In the genomic region with DNA sequence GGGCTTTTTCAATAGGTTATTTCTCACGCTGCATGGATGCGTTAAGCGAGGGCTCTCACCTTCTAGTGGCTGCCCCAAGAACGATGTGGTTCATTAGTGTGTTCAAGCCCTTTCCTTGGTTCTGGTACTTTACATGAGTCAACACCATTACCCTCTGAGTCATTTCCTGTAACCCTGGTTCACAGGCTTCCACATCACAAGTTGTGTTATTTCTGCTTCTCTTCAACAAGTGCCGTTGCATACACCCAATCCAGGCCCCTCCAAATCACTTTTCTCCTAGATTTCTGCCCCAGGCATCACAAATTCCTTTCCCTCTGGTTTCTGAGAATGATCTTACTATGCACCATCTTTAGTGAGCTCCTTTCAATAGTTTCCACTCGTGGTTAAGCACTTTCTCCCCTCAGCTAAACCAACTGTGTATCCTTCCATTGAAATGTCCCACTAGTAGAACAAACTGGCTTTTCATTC, we compare ENCODE assay signal across 2 cellular contexts.
A peak's percentile ranks its signal among the peaks of the same experiment; 100 is the strongest.
TF ChIP-seq lines count a peak whose summit lies in the region.

No MANE protein-coding gene starts in this region.

TF ChIP-seq in GM23338, 12 proteins besides CTCF, POLR2A, EP300 and RAD21 (continued from another document):
- TF ChIP-seq, protein P1, sequence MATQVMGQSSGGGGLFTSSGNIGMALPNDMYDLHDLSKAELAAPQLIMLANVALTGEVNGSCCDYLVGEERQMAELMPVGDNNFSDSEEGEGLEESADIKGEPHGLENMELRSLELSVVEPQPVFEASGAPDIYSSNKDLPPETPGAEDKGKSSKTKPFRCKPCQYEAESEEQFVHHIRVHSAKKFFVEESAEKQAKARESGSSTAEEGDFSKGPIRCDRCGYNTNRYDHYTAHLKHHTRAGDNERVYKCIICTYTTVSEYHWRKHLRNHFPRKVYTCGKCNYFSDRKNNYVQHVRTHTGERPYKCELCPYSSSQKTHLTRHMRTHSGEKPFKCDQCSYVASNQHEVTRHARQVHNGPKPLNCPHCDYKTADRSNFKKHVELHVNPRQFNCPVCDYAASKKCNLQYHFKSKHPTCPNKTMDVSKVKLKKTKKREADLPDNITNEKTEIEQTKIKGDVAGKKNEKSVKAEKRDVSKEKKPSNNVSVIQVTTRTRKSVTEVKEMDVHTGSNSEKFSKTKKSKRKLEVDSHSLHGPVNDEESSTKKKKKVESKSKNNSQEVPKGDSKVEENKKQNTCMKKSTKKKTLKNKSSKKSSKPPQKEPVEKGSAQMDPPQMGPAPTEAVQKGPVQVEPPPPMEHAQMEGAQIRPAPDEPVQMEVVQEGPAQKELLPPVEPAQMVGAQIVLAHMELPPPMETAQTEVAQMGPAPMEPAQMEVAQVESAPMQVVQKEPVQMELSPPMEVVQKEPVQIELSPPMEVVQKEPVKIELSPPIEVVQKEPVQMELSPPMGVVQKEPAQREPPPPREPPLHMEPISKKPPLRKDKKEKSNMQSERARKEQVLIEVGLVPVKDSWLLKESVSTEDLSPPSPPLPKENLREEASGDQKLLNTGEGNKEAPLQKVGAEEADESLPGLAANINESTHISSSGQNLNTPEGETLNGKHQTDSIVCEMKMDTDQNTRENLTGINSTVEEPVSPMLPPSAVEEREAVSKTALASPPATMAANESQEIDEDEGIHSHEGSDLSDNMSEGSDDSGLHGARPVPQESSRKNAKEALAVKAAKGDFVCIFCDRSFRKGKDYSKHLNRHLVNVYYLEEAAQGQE (IDR thresholded peaks at IDR 0.05; ENCODE audit: unreplicated experiment), result no peak
- TF ChIP-seq NANOG (IDR thresholded peaks at IDR 0.05; ENCODE audit: borderline replicate concordance), result no peak
- TF ChIP-seq, protein P2, sequence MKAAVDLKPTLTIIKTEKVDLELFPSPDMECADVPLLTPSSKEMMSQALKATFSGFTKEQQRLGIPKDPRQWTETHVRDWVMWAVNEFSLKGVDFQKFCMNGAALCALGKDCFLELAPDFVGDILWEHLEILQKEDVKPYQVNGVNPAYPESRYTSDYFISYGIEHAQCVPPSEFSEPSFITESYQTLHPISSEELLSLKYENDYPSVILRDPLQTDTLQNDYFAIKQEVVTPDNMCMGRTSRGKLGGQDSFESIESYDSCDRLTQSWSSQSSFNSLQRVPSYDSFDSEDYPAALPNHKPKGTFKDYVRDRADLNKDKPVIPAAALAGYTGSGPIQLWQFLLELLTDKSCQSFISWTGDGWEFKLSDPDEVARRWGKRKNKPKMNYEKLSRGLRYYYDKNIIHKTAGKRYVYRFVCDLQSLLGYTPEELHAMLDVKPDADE (IDR thresholded peaks at IDR 0.05), result no peak
- no peak for TF ChIP-seq EZH2 (IDR thresholded peaks at IDR 0.05; ENCODE audit: low read depth, unreplicated experiment)
- no peak for TF ChIP-seq ZNF331 (CRISPR knock-in tag; IDR thresholded peaks at IDR 0.05; ENCODE audit: low read depth)
- no peak for TF ChIP-seq JUNB (IDR thresholded peaks at IDR 0.05; ENCODE audit: unreplicated experiment)
- TF ChIP-seq, protein P3, sequence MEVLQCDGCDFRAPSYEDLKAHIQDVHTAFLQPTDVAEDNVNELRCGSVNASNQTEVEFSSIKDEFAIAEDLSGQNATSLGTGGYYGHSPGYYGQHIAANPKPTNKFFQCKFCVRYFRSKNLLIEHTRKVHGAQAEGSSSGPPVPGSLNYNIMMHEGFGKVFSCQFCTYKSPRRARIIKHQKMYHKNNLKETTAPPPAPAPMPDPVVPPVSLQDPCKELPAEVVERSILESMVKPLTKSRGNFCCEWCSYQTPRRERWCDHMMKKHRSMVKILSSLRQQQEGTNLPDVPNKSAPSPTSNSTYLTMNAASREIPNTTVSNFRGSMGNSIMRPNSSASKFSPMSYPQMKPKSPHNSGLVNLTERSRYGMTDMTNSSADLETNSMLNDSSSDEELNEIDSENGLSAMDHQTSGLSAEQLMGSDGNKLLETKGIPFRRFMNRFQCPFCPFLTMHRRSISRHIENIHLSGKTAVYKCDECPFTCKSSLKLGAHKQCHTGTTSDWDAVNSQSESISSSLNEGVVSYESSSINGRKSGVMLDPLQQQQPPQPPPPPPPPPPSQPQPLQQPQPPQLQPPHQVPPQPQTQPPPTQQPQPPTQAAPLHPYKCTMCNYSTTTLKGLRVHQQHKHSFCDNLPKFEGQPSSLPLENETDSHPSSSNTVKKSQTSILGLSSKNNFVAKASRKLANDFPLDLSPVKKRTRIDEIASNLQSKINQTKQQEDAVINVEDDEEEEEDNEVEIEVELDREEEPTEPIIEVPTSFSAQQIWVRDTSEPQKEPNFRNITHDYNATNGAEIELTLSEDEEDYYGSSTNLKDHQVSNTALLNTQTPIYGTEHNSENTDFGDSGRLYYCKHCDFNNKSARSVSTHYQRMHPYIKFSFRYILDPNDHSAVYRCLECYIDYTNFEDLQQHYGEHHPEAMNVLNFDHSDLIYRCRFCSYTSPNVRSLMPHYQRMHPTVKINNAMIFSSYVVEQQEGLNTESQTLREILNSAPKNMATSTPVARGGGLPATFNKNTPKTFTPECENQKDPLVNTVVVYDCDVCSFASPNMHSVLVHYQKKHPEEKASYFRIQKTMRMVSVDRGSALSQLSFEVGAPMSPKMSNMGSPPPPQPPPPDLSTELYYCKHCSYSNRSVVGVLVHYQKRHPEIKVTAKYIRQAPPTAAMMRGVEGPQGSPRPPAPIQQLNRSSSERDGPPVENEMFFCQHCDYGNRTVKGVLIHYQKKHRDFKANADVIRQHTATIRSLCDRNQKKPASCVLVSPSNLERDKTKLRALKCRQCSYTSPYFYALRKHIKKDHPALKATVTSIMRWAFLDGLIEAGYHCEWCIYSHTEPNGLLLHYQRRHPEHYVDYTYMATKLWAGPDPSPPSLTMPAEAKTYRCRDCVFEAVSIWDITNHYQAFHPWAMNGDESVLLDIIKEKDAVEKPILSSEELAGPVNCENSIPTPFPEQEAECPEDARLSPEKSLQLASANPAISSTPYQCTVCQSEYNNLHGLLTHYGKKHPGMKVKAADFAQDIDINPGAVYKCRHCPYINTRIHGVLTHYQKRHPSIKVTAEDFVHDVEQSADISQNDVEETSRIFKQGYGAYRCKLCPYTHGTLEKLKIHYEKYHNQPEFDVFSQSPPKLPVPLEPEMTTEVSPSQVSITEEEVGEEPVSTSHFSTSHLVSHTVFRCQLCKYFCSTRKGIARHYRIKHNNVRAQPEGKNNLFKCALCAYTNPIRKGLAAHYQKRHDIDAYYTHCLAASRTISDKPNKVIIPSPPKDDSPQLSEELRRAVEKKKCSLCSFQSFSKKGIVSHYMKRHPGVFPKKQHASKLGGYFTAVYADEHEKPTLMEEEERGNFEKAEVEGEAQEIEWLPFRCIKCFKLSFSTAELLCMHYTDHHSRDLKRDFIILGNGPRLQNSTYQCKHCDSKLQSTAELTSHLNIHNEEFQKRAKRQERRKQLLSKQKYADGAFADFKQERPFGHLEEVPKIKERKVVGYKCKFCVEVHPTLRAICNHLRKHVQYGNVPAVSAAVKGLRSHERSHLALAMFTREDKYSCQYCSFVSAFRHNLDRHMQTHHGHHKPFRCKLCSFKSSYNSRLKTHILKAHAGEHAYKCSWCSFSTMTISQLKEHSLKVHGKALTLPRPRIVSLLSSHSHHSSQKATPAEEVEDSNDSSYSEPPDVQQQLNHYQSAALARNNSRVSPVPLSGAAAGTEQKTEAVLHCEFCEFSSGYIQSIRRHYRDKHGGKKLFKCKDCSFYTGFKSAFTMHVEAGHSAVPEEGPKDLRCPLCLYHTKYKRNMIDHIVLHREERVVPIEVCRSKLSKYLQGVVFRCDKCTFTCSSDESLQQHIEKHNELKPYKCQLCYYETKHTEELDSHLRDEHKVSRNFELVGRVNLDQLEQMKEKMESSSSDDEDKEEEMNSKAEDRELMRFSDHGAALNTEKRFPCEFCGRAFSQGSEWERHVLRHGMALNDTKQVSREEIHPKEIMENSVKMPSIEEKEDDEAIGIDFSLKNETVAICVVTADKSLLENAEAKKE (CRISPR knock-in tag; IDR thresholded peaks at IDR 0.05), result no peak
- no peak for TF ChIP-seq EZH2phosphoT487 (IDR thresholded peaks at IDR 0.05; ENCODE audit: unreplicated experiment)
TF ChIP-seq in GM23338: peak in this region for 0.

TF ChIP-seq in HepG2, 621 proteins besides CTCF, POLR2A, EP300 and RAD21 (continues in another document):
- TF ChIP-seq, protein P4, sequence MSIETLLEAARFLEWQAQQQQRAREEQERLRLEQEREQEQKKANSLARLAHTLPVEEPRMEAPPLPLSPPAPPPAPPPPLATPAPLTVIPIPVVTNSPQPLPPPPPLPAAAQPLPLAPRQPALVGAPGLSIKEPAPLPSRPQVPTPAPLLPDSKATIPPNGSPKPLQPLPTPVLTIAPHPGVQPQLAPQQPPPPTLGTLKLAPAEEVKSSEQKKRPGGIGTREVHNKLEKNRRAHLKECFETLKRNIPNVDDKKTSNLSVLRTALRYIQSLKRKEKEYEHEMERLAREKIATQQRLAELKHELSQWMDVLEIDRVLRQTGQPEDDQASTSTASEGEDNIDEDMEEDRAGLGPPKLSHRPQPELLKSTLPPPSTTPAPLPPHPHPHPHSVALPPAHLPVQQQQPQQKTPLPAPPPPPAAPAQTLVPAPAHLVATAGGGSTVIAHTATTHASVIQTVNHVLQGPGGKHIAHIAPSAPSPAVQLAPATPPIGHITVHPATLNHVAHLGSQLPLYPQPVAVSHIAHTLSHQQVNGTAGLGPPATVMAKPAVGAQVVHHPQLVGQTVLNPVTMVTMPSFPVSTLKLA (IDR thresholded peaks at IDR 0.05), result no peak
- TF ChIP-seq ZMYM3 (CRISPR knock-in tag; IDR thresholded peaks at IDR 0.05) (no peak), ZNF441 (CRISPR knock-in tag; IDR thresholded peaks at IDR 0.05; ENCODE audit: borderline replicate concordance) (no peak), ZNF547 (CRISPR knock-in tag; IDR thresholded peaks at IDR 0.05) (no peak), KMT2B (CRISPR knock-in tag; IDR thresholded peaks at IDR 0.05) (no peak), NFYC (CRISPR knock-in tag; IDR thresholded peaks at IDR 0.05) (no peak), HNRNPUL1 (IDR thresholded peaks at IDR 0.05; ENCODE audit: low read depth, low read length) (no peak), RARA (CRISPR knock-in tag; IDR thresholded peaks at IDR 0.05) (peak; percentile 50; the same call in 1 of the 2 replicates), ZNF772 (CRISPR knock-in tag; IDR thresholded peaks at IDR 0.05) (no peak), CHD4 (IDR thresholded peaks at IDR 0.05; ENCODE audit: borderline replicate concordance, low read length) (no peak), HNF4G (IDR thresholded peaks at IDR 0.05; ENCODE audit: borderline replicate concordance, low read depth, low read length) (no peak), HNF4G (CRISPR knock-in tag; IDR thresholded peaks at IDR 0.05; ENCODE audit: borderline replicate concordance, low read depth) (no peak), KDM5A (IDR thresholded peaks at IDR 0.05; ENCODE audit: borderline replicate concordance, low read length) (no peak)
- TF ChIP-seq, protein P5, sequence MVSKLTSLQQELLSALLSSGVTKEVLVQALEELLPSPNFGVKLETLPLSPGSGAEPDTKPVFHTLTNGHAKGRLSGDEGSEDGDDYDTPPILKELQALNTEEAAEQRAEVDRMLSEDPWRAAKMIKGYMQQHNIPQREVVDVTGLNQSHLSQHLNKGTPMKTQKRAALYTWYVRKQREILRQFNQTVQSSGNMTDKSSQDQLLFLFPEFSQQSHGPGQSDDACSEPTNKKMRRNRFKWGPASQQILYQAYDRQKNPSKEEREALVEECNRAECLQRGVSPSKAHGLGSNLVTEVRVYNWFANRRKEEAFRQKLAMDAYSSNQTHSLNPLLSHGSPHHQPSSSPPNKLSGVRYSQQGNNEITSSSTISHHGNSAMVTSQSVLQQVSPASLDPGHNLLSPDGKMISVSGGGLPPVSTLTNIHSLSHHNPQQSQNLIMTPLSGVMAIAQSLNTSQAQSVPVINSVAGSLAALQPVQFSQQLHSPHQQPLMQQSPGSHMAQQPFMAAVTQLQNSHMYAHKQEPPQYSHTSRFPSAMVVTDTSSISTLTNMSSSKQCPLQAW (CRISPR knock-in tag; IDR thresholded peaks at IDR 0.05), result no peak
- TF ChIP-seq, protein P6, sequence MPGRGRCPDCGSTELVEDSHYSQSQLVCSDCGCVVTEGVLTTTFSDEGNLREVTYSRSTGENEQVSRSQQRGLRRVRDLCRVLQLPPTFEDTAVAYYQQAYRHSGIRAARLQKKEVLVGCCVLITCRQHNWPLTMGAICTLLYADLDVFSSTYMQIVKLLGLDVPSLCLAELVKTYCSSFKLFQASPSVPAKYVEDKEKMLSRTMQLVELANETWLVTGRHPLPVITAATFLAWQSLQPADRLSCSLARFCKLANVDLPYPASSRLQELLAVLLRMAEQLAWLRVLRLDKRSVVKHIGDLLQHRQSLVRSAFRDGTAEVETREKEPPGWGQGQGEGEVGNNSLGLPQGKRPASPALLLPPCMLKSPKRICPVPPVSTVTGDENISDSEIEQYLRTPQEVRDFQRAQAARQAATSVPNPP (CRISPR knock-in tag; IDR thresholded peaks at IDR 0.05), result no peak
- TF ChIP-seq, protein P7, sequence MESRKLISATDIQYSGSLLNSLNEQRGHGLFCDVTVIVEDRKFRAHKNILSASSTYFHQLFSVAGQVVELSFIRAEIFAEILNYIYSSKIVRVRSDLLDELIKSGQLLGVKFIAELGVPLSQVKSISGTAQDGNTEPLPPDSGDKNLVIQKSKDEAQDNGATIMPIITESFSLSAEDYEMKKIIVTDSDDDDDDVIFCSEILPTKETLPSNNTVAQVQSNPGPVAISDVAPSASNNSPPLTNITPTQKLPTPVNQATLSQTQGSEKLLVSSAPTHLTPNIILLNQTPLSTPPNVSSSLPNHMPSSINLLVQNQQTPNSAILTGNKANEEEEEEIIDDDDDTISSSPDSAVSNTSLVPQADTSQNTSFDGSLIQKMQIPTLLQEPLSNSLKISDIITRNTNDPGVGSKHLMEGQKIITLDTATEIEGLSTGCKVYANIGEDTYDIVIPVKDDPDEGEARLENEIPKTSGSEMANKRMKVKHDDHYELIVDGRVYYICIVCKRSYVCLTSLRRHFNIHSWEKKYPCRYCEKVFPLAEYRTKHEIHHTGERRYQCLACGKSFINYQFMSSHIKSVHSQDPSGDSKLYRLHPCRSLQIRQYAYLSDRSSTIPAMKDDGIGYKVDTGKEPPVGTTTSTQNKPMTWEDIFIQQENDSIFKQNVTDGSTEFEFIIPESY (CRISPR knock-in tag; IDR thresholded peaks at IDR 0.05), result no peak
- TF ChIP-seq, protein P8, sequence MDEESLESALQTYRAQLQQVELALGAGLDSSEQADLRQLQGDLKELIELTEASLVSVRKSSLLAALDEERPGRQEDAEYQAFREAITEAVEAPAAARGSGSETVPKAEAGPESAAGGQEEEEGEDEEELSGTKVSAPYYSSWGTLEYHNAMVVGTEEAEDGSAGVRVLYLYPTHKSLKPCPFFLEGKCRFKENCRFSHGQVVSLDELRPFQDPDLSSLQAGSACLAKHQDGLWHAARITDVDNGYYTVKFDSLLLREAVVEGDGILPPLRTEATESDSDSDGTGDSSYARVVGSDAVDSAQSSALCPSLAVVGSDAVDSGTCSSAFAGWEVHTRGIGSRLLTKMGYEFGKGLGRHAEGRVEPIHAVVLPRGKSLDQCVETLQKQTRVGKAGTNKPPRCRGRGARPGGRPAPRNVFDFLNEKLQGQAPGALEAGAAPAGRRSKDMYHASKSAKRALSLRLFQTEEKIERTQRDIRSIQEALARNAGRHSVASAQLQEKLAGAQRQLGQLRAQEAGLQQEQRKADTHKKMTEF (CRISPR knock-in tag; IDR thresholded peaks at IDR 0.05), result no peak
